In genomic region chr11:125950178-125950490, GRCh38 we compare ENCODE assay signal across 30 cellular contexts. TPM values are rescaled to one million over a fixed set of nuclear protein-coding genes. Genes with fewer than 3 reads are reported as not detected.
DNase-seq lines count a peak whose midpoint lies in the region; ATAC-seq and TF ChIP-seq lines count a peak whose summit lies in the region.
"Had no signal": no experiment of that assay in that cellular context is flagged by ENCODE, and none has a peak within 500 bp of the region (broad histone marks: within the 10 kb centered on the region; RNA-seq: fewer than 3 reads in every experiment).

No MANE protein-coding gene starts in this region.

- peaks cover 29% of the 10 kb centered on the region for H3K4me1 Mint-ChIP-seq in neural progenitor cell
- H3K4me1 Mint-ChIP-seq: CD4-positive, alpha-beta memory T cell had no signal

- H4K5ac ChIP-seq in IMR-90 (ENCODE audit: low read depth, low read length), result no peak overlapping the region

- dilution Hi-C loops in IMR-90 (cut with HindIII; ENCODE audit: low sequenced_read_pairs, unreplicated experiment), result no loop called here

- no peaks in the 10 kb centered on the region for H3K9me1 ChIP-seq in IMR-90 (ENCODE audit: insufficient read depth, low read length)

- ATAC-seq in IMR-90 (ENCODE audit: low read depth) (no peak), upper lobe of right lung (no peak), HG02759 (IDR thresholded peaks at IDR 0.05; ENCODE audit: unreplicated experiment) (no peak)

- peak overlapping the region; percentile 69 for H3K27ac Mint-ChIP-seq in neural progenitor cell
- H3K27ac Mint-ChIP-seq: CD4-positive, alpha-beta memory T cell had no signal

- no peak overlapping the region for H3K4me3 Mint-ChIP-seq in neural progenitor cell
- H3K4me3 Mint-ChIP-seq: CD4-positive, alpha-beta memory T cell; H9 had no signal

- no peaks in the 10 kb centered on the region for H4K20me1 ChIP-seq in BLaER1
- H4K20me1 ChIP-seq in IMR-90 (ENCODE audit: insufficient read depth, low read length), result no peaks in the 10 kb centered on the region
- H4K20me1 ChIP-seq in neural progenitor cell (ENCODE audit: low read depth), result no peaks in the 10 kb centered on the region

- H3K4me2 ChIP-seq in BLaER1 (no peak overlapping the region), IMR-90 (ENCODE audit: low read depth, low read length) (no peak overlapping the region), neural progenitor cell (no peak overlapping the region)
- H3K4me2 ChIP-seq: A549, PC-9 had no signal

- no peaks in the 10 kb centered on the region for H3K9me3 Mint-ChIP-seq in neural progenitor cell
- H3K9me3 Mint-ChIP-seq: CD4-positive, alpha-beta memory T cell; H9 had no signal

- CTCF ChIA-PET in IMR-90 (lab: Yijun Ruan, JAX), result no interaction called here

- H4K91ac ChIP-seq in IMR-90 (ENCODE audit: insufficient read depth, low read depth, low read length), result no peak overlapping the region

- TF ChIP-seq CTCF in IMR-90 (conservative IDR thresholded peaks at IDR 0.05; ENCODE audit: low read depth, low read length) (no peak), neural progenitor cell (IDR thresholded peaks at IDR 0.05) (no peak), spleen (IDR thresholded peaks at IDR 0.05 in 8 of 11, conservative IDR thresholded peaks at IDR 0.05 in 3 of 11) (no peak), upper lobe of right lung (IDR thresholded peaks at IDR 0.05) (no peak), esophagus muscularis mucosa (IDR thresholded peaks at IDR 0.05) (no peak)

- intact Hi-C loops in IMR-90 (cut with micrococcal nuclease) (no loop called here), spleen (cut with DNase I; ENCODE audit: low total_unique reads) (no loop called here), upper lobe of right lung (cut with DNase I) (no loop called here), esophagus muscularis mucosa (cut with DNase I) (loop anchor here (5.0 kb wide), 1 partner anchor 112 kb away; the partner anchor contains the start of gene CDON)

- H3K4me1 ChIP-seq in BLaER1 (peaks cover 44% of the 10 kb centered on the region), IMR-90 (ENCODE audit: control insufficient read depth, insufficient read depth, low read length) (no peaks in the 10 kb centered on the region), neural progenitor cell (peaks cover 5% of the 10 kb centered on the region), spleen (peaks cover 0 to 4% (median 0%) of the 10 kb centered on the region in 6 donors), upper lobe of right lung (peaks cover 9% of the 10 kb centered on the region), esophagus muscularis mucosa (peaks cover 19 to 37% (median 32%) of the 10 kb centered on the region in 4 donors)
- H3K4me1 ChIP-seq: A549 had no signal

- H2BK15ac ChIP-seq in IMR-90 (ENCODE audit: low read depth, low read length), result no peak overlapping the region

- in situ Hi-C loops in IMR-90 (cut with MboI; ENCODE audit: low sequenced_read_pairs), result no loop called here

- H3K9me3 ChIP-seq in BLaER1 (no peaks in the 10 kb centered on the region), IMR-90 (ENCODE audit: control insufficient read depth, insufficient read depth, low read length) (no peaks in the 10 kb centered on the region), neural progenitor cell (ENCODE audit: low read depth) (no peaks in the 10 kb centered on the region), spleen (no peaks in the 10 kb centered on the region), upper lobe of right lung (no peaks in the 10 kb centered on the region), esophagus muscularis mucosa (no peaks in the 10 kb centered on the region)
- H3K9me3 ChIP-seq: A549, MG63 had no signal

- H2AFZ ChIP-seq in IMR-90 (replicated peaks; ENCODE audit: low read length, poor library complexity), result peak overlapping the region; percentile 9
- H2AFZ ChIP-seq in neural progenitor cell (replicated peaks), result no peak overlapping the region
- H2AFZ ChIP-seq: GM23248, PC-9 had no signal

- no peaks in the 10 kb centered on the region for H3K79me2 ChIP-seq in neural progenitor cell (ENCODE audit: low read depth)

- H3K36me3 Mint-ChIP-seq in neural progenitor cell, result peaks cover 8% of the 10 kb centered on the region
- H3K36me3 Mint-ChIP-seq: CD4-positive, alpha-beta memory T cell had no signal

- TF ChIP-seq POLR2A in IMR-90 (IDR thresholded peaks at IDR 0.05; ENCODE audit: low read depth, low read length) (no peak), spleen (IDR thresholded peaks at IDR 0.05) (no peak), esophagus muscularis mucosa (IDR thresholded peaks at IDR 0.05; ENCODE audit: low read depth) (no peak)

- H3K14ac ChIP-seq in IMR-90 (replicated peaks; ENCODE audit: low read depth, low read length), result no peak overlapping the region

- no TSS peak for BruUV-seq in IMR-90 (replicated peaks; lab: Mats Ljungman, UMichigan)

- POLR2A ChIA-PET in IMR-90 (lab: Charles Lee; ENCODE audit: unreplicated experiment), result no interaction called here

- H3K9ac ChIP-seq in BLaER1, result no peak overlapping the region
- no peak overlapping the region for H3K9ac ChIP-seq in IMR-90 (ENCODE audit: low read depth, low read length)
- H3K9ac ChIP-seq in neural progenitor cell, result no peak overlapping the region
- H3K9ac ChIP-seq: GM23248 had no signal

- H3K27me3 Mint-ChIP-seq in neural progenitor cell (ENCODE audit: insufficient read depth, low read depth), result peaks cover 13% of the 10 kb centered on the region

- no peak for TF ChIP-seq RAD21 in IMR-90 (IDR thresholded peaks at IDR 0.05; ENCODE audit: low read length)

- H2AK9ac ChIP-seq in IMR-90 (replicated peaks; ENCODE audit: low read depth, low read length, poor library complexity), result no peak overlapping the region

- no peak overlapping the region for H3K4ac ChIP-seq in IMR-90 (ENCODE audit: low read depth, low read length)

- H3K27me3 ChIP-seq in BLaER1 (no peaks in the 10 kb centered on the region), IMR-90 (ENCODE audit: control insufficient read depth, insufficient read depth, low read length) (peaks cover 6% of the 10 kb centered on the region), neural progenitor cell (no peaks in the 10 kb centered on the region), spleen (replicated peaks in 1 of 7) (peaks cover 0 to 30% (median 0%) of the 10 kb centered on the region in 7 donors), upper lobe of right lung (peaks cover 6% of the 10 kb centered on the region), esophagus muscularis mucosa (no peaks in the 10 kb centered on the region)
- H3K27me3 ChIP-seq: MG63 had no signal

- no peak overlapping the region for H2BK5ac ChIP-seq in IMR-90 (ENCODE audit: low read depth, low read length, poor library complexity, severe bottlenecking)

- no peak overlapping the region for H2AK5ac ChIP-seq in IMR-90 (ENCODE audit: low read depth, low read length)

- no peak for TF ChIP-seq EP300 in esophagus muscularis mucosa (IDR thresholded peaks at IDR 0.05)

- H3K23ac ChIP-seq in IMR-90 (ENCODE audit: low read depth, low read length), result no peak overlapping the region

- no peaks in the 10 kb centered on the region for H3F3A ChIP-seq in neural progenitor cell (ENCODE audit: low read depth)

- no peaks in the 10 kb centered on the region for H3K79me1 ChIP-seq in IMR-90 (ENCODE audit: low read depth in 1 of 2, low read length in 2 of 2)

- H3K27ac ChIP-seq in BLaER1, result 0 out of 2 replicates have a peak overlapping the region, but pooled peaks have one; percentile 22
- no peak overlapping the region for H3K27ac ChIP-seq in IMR-90 (ENCODE audit: insufficient read depth, low read length)
- H3K27ac ChIP-seq in neural progenitor cell, result no peak overlapping the region
- no peak overlapping the region for H3K27ac ChIP-seq in spleen
- no peak overlapping the region for H3K27ac ChIP-seq in upper lobe of right lung
- peak overlapping the region in 1 of 4 donors; percentile 47 for H3K27ac ChIP-seq in esophagus muscularis mucosa (replicated peaks in 1 of 4)
- H3K27ac ChIP-seq: A549, GM23248, PC-9 had no signal

- H4K8ac ChIP-seq in IMR-90 (ENCODE audit: low read depth in 2 of 2, low read length in 2 of 2), result no peak overlapping the region

- no peak overlapping the region for H2BK20ac ChIP-seq in IMR-90 (ENCODE audit: low read depth, low read length)

- H3K4me3 ChIP-seq in BLaER1, result no peak overlapping the region
- no peak overlapping the region for H3K4me3 ChIP-seq in IMR-90 (ENCODE audit: insufficient read depth, low read depth, low read length)
- no peak overlapping the region for H3K4me3 ChIP-seq in neural progenitor cell
- no peak overlapping the region for H3K4me3 ChIP-seq in spleen
- no peak overlapping the region for H3K4me3 ChIP-seq in upper lobe of right lung
- H3K4me3 ChIP-seq in esophagus muscularis mucosa, result no peak overlapping the region
- H3K4me3 ChIP-seq: A549, GM23248, MG63, PC-9 had no signal

- no peak overlapping the region for H2BK120ac ChIP-seq in IMR-90 (ENCODE audit: low read depth, low read length)

- no peak for DNase-seq in IMR-90
- no peak for DNase-seq in neural progenitor cell (ENCODE audit: low spot score)
- peak; percentile 71 for DNase-seq in spleen
- no peak for DNase-seq in upper lobe of right lung
- DNase-seq in esophagus muscularis mucosa (ENCODE audit: extremely low spot score), result no peak
- DNase-seq: AML-193; C1 segment of cervical spinal cord; CD4-positive, alpha-beta memory T cell; COR-L47; DMS53; GM23248; H9; KBM-7; MG63; NCI-H1105 treated with DMSO at 0.1 percent for 48 hours; NCI-H146; NCI-H1930; NCI-H2107; NCI-H446; NCI-H524 treated with DMSO at 0.1 percent for 48 hours; NCI-H82; NK-92 treated with Interleukin-12 subunit alpha and Interleukin-12 subunit beta, amount 100 ng/mL, for 24 hours; PC-9; SHP77 had no signal

- 90% methylated on average over 5 of the region's 11 CpGs; no CpG with 5 or more reads in 1 of the 2 experiments for WGBS in IMR-90 (ENCODE audit: extremely low coverage in 2 of 2, insufficient read length in 1 of 2), 2 experiments
- 83 to 93% (median 93%) methylated on average over 10 to 11 of the region's 11 CpGs for WGBS in spleen, 5 donors
- 95% methylated on average over 4 of the region's 11 CpGs for WGBS in esophagus muscularis mucosa

- no peak overlapping the region for H3K18ac ChIP-seq in IMR-90 (ENCODE audit: low read depth, low read length)

- no peak overlapping the region for H3K56ac ChIP-seq in IMR-90 (ENCODE audit: extremely low read depth, insufficient read depth, low read length)

- no peaks in the 10 kb centered on the region for H3K36me3 ChIP-seq in BLaER1
- H3K36me3 ChIP-seq in IMR-90 (ENCODE audit: control insufficient read depth, insufficient read depth, low read length), result no peaks in the 10 kb centered on the region
- no peaks in the 10 kb centered on the region for H3K36me3 ChIP-seq in neural progenitor cell
- H3K36me3 ChIP-seq in spleen, result no peaks in the 10 kb centered on the region
- no peaks in the 10 kb centered on the region for H3K36me3 ChIP-seq in upper lobe of right lung
- no peaks in the 10 kb centered on the region for H3K36me3 ChIP-seq in esophagus muscularis mucosa

RNA-seq across cellular contexts. Expression of gene VSIG10L2, which starts 4.3 kb away (rescaled TPM):
- total RNA-seq in IMR-90 (2012; rRNA removed) (under 0.01 TPM in 1 of 2 replicates, not detected in the other), neural progenitor cell (ENCODE audit: low replicate concordance) (not detected in 2 replicates), spleen (1 to 10 TPM in 6 of 7 donors, not detected in 1; 1.8 to 7.1 (median 3.0) TPM), upper lobe of right lung (not detected), esophagus muscularis mucosa (under 1 TPM in 3 of 4 donors, not detected in 1; 0.33 to 0.57 (median 0.39) TPM)
- polyA plus RNA-seq in IMR-90 (2012; rRNA removed) (not detected in 2 replicates), spleen (1 to 10 TPM; 1.2 to 3.6 (median 3.1) TPM)
- not detected in 2 replicates for polyA plus RNA-seq in IMR-90 (2012; cell fraction: cytosol; rRNA removed)
- 0.14 TPM in 1 of 2 replicates, not detected in the other for polyA plus RNA-seq in IMR-90 (2012; cell fraction: nucleus; rRNA removed; ENCODE audit: low replicate concordance)
- total RNA-seq: CD4-positive, alpha-beta memory T cell; GM23248; H9; LHCN-M2; PC-9; RPMI7951; SK-MEL-5 had no signal
- polyA plus RNA-seq: A549; CD4-positive, alpha-beta memory T cell; GM23248 had no signal

RNA-seq across cellular contexts. Expression of gene DDX25, which starts 45.8 kb away (rescaled TPM):
- under 0.01 TPM in 1 of 2 replicates, not detected in the other for total RNA-seq in IMR-90 (2012; rRNA removed)
- polyA plus RNA-seq in IMR-90 (2012; rRNA removed), result not detected in 2 replicates
- polyA plus RNA-seq in IMR-90 (2012; cell fraction: cytosol; rRNA removed), result not detected in 2 replicates
- polyA plus RNA-seq in IMR-90 (2012; cell fraction: nucleus; rRNA removed; ENCODE audit: low replicate concordance), result 0.17 TPM in 1 of 2 replicates, not detected in the other
- total RNA-seq in neural progenitor cell (ENCODE audit: low replicate concordance), result 8.9 and 12.4 TPM in 2 replicates
- 1 to 10 TPM in 2 of 7 donors, under 1 TPM in 3, not detected in 2; 0.33 to 1.8 (median 0.85) TPM for total RNA-seq in spleen
- under 1 TPM; 0.11 to 0.24 (median 0.22) TPM for polyA plus RNA-seq in spleen
- total RNA-seq in upper lobe of right lung, result 0.46 TPM
- under 1 TPM in 2 of 4 donors, not detected in 2; 0.06 to 0.17 TPM for total RNA-seq in esophagus muscularis mucosa
- total RNA-seq: CD4-positive, alpha-beta memory T cell; GM23248; LHCN-M2 had no signal
- polyA plus RNA-seq: CD4-positive, alpha-beta memory T cell; GM23248 had no signal

RNA-seq across cellular contexts. Expression of gene PUS3, which starts 47.1 kb away (rescaled TPM):
- total RNA-seq in IMR-90 (2012; rRNA removed) (11.7 and 16.4 TPM in 2 replicates), neural progenitor cell (ENCODE audit: low replicate concordance) (13.3 and 22.1 TPM in 2 replicates), spleen (10 to 100 TPM in 5 of 7 donors, 1 to 10 TPM in 2; 7.7 to 12.7 (median 11.9) TPM), upper lobe of right lung (11.1 TPM), esophagus muscularis mucosa (10 to 100 TPM in 1 of 4 donors, 1 to 10 TPM in 3; 7.1 to 20.2 (median 8.5) TPM)
- polyA plus RNA-seq in IMR-90 (2012; rRNA removed) (5.6 and 6.1 TPM in 2 replicates), spleen (10 to 100 TPM in 2 of 3 donors, 1 to 10 TPM in 1; 8.9 to 11.4 (median 10.8) TPM)
- polyA plus RNA-seq in IMR-90 (2012; cell fraction: cytosol; rRNA removed), result 1.3 and 3.0 TPM in 2 replicates
- polyA plus RNA-seq in IMR-90 (2012; cell fraction: nucleus; rRNA removed; ENCODE audit: low replicate concordance), result 0.40 and 2.6 TPM in 2 replicates
